In genomic region chr1:227298532-227299174, GRCh38 we compare ENCODE assay signal across 16 cellular contexts. TPM values are rescaled to one million over a fixed set of nuclear protein-coding genes. Genes with fewer than 3 reads are reported as not detected.
DNase-seq lines count a peak whose midpoint lies in the region; ATAC-seq, FAIRE-seq and TF ChIP-seq lines count a peak whose summit lies in the region.
"Had no signal": no experiment of that assay in that cellular context is flagged by ENCODE, and none has a peak within 500 bp of the region (broad histone marks: within the 10 kb centered on the region; RNA-seq: fewer than 3 reads in every experiment).

No MANE protein-coding gene starts in this region.

- no peaks in the 10 kb centered on the region for H3K9me3 ChIP-seq in CD8-positive, alpha-beta memory T cell (ENCODE audit: low read length)
- no peaks in the 10 kb centered on the region for H3K9me3 ChIP-seq in RWPE2 (ENCODE audit: severe bottlenecking)
- no peaks in the 10 kb centered on the region for H3K9me3 ChIP-seq in pancreas

- H3K27me3 ChIP-seq in CD8-positive, alpha-beta memory T cell (ENCODE audit: insufficient read depth, low read length, poor library complexity, severe bottlenecking): no peaks in the 10 kb centered on the region
- no peaks in the 10 kb centered on the region for H3K27me3 ChIP-seq in RWPE2 (ENCODE audit: insufficient read depth, poor library complexity, severe bottlenecking)
- H3K27me3 ChIP-seq in pancreas: no peaks in the 10 kb centered on the region
- H3K27me3 ChIP-seq: BLaER1 treated with 17β-estradiol and CSF1 and Interleukin-3, amounts not matched to agents 10 nM and 100 nM had no signal

- 67 to 70% methylated on average over 2 of the region's 2 CpGs for WGBS in pancreas, 2 donors

- POLR2A ChIA-PET in CD8-positive, alpha-beta memory T cell (lab: Charles Lee): no interaction called here
- POLR2A ChIA-PET in activated CD4-positive, alpha-beta T cell treated with anti-CD3 and anti-CD28 coated beads, Interleukin-2, amount 10 ng/mL, durations not matched to agents 7 days and 5 days (lab: Charles Lee): no interaction called here
- POLR2A ChIA-PET in activated CD4-positive, alpha-beta memory T cell treated with anti-CD3 and anti-CD28 coated beads, Interleukin-2, amount 10 ng/mL, durations not matched to agents 7 days and 5 days (lab: Charles Lee): no interaction called here

- ATAC-seq in RWPE2 (ENCODE audit: low read depth) (no peak), pancreas (peak in 3 of 4 donors; percentile 14 to 38 (median 29))
- ATAC-seq: naive thymus-derived CD8-positive, alpha-beta T cell had no signal

- no peaks in the 10 kb centered on the region for H3K4me1 ChIP-seq in CD8-positive, alpha-beta memory T cell (ENCODE audit: insufficient read depth, low read length)
- peaks cover 15% of the 10 kb centered on the region for H3K4me1 ChIP-seq in RWPE2 (ENCODE audit: insufficient read depth, poor library complexity, severe bottlenecking)
- H3K4me1 ChIP-seq in pancreas: peaks cover 3 to 19% (median 17%) of the 10 kb centered on the region in 3 donors

- no peak for FAIRE-seq in pancreas (lab: Jason Lieb, UNC)
- FAIRE-seq: H1 had no signal

- peaks cover 0 to 6% (median 2%) of the 10 kb centered on the region in 5 donors for H3K9me3 Mint-ChIP-seq in CD8-positive, alpha-beta memory T cell
- H3K9me3 Mint-ChIP-seq in activated CD4-positive, alpha-beta T cell treated with anti-CD3 and anti-CD28 coated beads, Interleukin-2, amount 10 ng/mL, durations not matched to agents 7 days and 5 days: no peaks in the 10 kb centered on the region
- no peaks in the 10 kb centered on the region for H3K9me3 Mint-ChIP-seq in activated CD4-positive, alpha-beta memory T cell treated with anti-CD3 and anti-CD28 coated beads, Interleukin-2, amount 10 ng/mL, durations not matched to agents 7 days and 5 days
- H3K9me3 Mint-ChIP-seq: endodermal cell had no signal

- intact Hi-C loops in pancreas (cut with DNase I): no loop called here

- H3K36me3 Mint-ChIP-seq in CD8-positive, alpha-beta memory T cell: no peaks in the 10 kb centered on the region
- no peaks in the 10 kb centered on the region for H3K36me3 Mint-ChIP-seq in activated CD4-positive, alpha-beta T cell treated with anti-CD3 and anti-CD28 coated beads, Interleukin-2, amount 10 ng/mL, durations not matched to agents 7 days and 5 days (ENCODE audit: low read depth)
- no peaks in the 10 kb centered on the region for H3K36me3 Mint-ChIP-seq in activated CD4-positive, alpha-beta memory T cell treated with anti-CD3 and anti-CD28 coated beads, Interleukin-2, amount 10 ng/mL, durations not matched to agents 7 days and 5 days (ENCODE audit: low read depth)
- H3K36me3 Mint-ChIP-seq: naive thymus-derived CD8-positive, alpha-beta T cell had no signal

- peaks cover 12 to 26% of the 10 kb centered on the region in 2 donors for H3K27me3 Mint-ChIP-seq in CD8-positive, alpha-beta memory T cell
- H3K27me3 Mint-ChIP-seq in activated CD4-positive, alpha-beta T cell treated with anti-CD3 and anti-CD28 coated beads, Interleukin-2, amount 10 ng/mL, durations not matched to agents 7 days and 5 days: peaks cover 8% of the 10 kb centered on the region
- H3K27me3 Mint-ChIP-seq in activated CD4-positive, alpha-beta memory T cell treated with anti-CD3 and anti-CD28 coated beads, Interleukin-2, amount 10 ng/mL, durations not matched to agents 7 days and 5 days: peaks cover 13% of the 10 kb centered on the region

- no peak for DNase-seq in CD8-positive, alpha-beta memory T cell
- DNase-seq in RWPE2 (ENCODE audit: low spot score) (no peak), epithelial cell of prostate (ENCODE audit: low read depth, low spot score) (no peak), pancreas (no peak)
- DNase-seq in activated CD4-positive, alpha-beta T cell treated with anti-CD3 and anti-CD28 coated beads, Interleukin-2, amount 10 ng/mL, durations not matched to agents 7 days and 5 days: no peak
- no peak for DNase-seq in activated CD4-positive, alpha-beta T cell treated with anti-CD3 and anti-CD28 coated beads for 4 hours
- no peak for DNase-seq in activated CD4-positive, alpha-beta memory T cell treated with anti-CD3 and anti-CD28 coated beads, Interleukin-2, amount 10 ng/mL, durations not matched to agents 7 days and 5 days
- DNase-seq in stimulated activated CD4-positive, alpha-beta T cell treated with anti-CD3 and anti-CD28 coated beads, Interleukin-4, amount 100 ng/mL, for 1 hour: no peak
- DNase-seq: amygdala; endodermal cell; MV-4-11; naive thymus-derived CD8-positive, alpha-beta T cell; NCI-H345 had no signal

- H3K4me1 Mint-ChIP-seq in CD8-positive, alpha-beta memory T cell: no peaks in the 10 kb centered on the region
- no peaks in the 10 kb centered on the region for H3K4me1 Mint-ChIP-seq in activated CD4-positive, alpha-beta T cell treated with anti-CD3 and anti-CD28 coated beads, Interleukin-2, amount 10 ng/mL, durations not matched to agents 7 days and 5 days
- no peaks in the 10 kb centered on the region for H3K4me1 Mint-ChIP-seq in activated CD4-positive, alpha-beta memory T cell treated with anti-CD3 and anti-CD28 coated beads, Interleukin-2, amount 10 ng/mL, durations not matched to agents 7 days and 5 days
- H3K4me1 Mint-ChIP-seq: naive thymus-derived CD8-positive, alpha-beta T cell had no signal

- H3K4me3 ChIP-seq in CD8-positive, alpha-beta memory T cell (ENCODE audit: low read length): no peak overlapping the region
- H3K4me3 ChIP-seq in RWPE2 (ENCODE audit: severe bottlenecking) (no peak overlapping the region), pancreas (no peak overlapping the region)
- H3K4me3 ChIP-seq: BLaER1 treated with 17β-estradiol and CSF1 and Interleukin-3, amounts not matched to agents 10 nM and 100 nM; skin epidermis had no signal

- H3K36me3 ChIP-seq in CD8-positive, alpha-beta memory T cell (ENCODE audit: insufficient read depth, low read length): no peaks in the 10 kb centered on the region
- H3K36me3 ChIP-seq in RWPE2 (ENCODE audit: low read depth) (no peaks in the 10 kb centered on the region), pancreas (no peaks in the 10 kb centered on the region)
- H3K36me3 ChIP-seq: BLaER1 treated with 17β-estradiol and CSF1 and Interleukin-3, amounts not matched to agents 10 nM and 100 nM had no signal

- CTCF ChIA-PET in CD8-positive, alpha-beta memory T cell (lab: Charles Lee): no interaction called here
- CTCF ChIA-PET in activated CD4-positive, alpha-beta T cell treated with anti-CD3 and anti-CD28 coated beads, Interleukin-2, amount 10 ng/mL, durations not matched to agents 7 days and 5 days (lab: Charles Lee): interaction anchor here (0.7 to 1.1 kb wide), 2 partner anchors 12 to 114 kb away, joined by 3 read pairs; no protein-coding TSS in a partner anchor
- CTCF ChIA-PET in activated CD4-positive, alpha-beta memory T cell treated with anti-CD3 and anti-CD28 coated beads, Interleukin-2, amount 10 ng/mL, durations not matched to agents 7 days and 5 days (lab: Charles Lee): no interaction called here

- peak overlapping the region; percentile 49 for H3K27ac ChIP-seq in CD8-positive, alpha-beta memory T cell (ENCODE audit: low read depth, low read length)
- peak overlapping the region; percentile 41 for H3K27ac ChIP-seq in RWPE2 (ENCODE audit: poor library complexity, severe bottlenecking)
- H3K27ac ChIP-seq in epithelial cell of prostate: peak overlapping the region; percentile 79
- peak overlapping the region in 2 of 4 donors; percentile 30 to 74 for H3K27ac ChIP-seq in pancreas
- H3K27ac ChIP-seq: BLaER1 treated with 17β-estradiol and CSF1 and Interleukin-3, amounts not matched to agents 10 nM and 100 nM had no signal

- no peak overlapping the region for H3K27ac Mint-ChIP-seq in CD8-positive, alpha-beta memory T cell
- no peak overlapping the region for H3K27ac Mint-ChIP-seq in activated CD4-positive, alpha-beta T cell treated with anti-CD3 and anti-CD28 coated beads, Interleukin-2, amount 10 ng/mL, durations not matched to agents 7 days and 5 days
- no peak overlapping the region for H3K27ac Mint-ChIP-seq in activated CD4-positive, alpha-beta memory T cell treated with anti-CD3 and anti-CD28 coated beads, Interleukin-2, amount 10 ng/mL, durations not matched to agents 7 days and 5 days
- H3K27ac Mint-ChIP-seq: endodermal cell had no signal

- no peak overlapping the region for H3K4me3 Mint-ChIP-seq in CD8-positive, alpha-beta memory T cell
- no peak overlapping the region for H3K4me3 Mint-ChIP-seq in activated CD4-positive, alpha-beta T cell treated with anti-CD3 and anti-CD28 coated beads, Interleukin-2, amount 10 ng/mL, durations not matched to agents 7 days and 5 days
- no peak overlapping the region for H3K4me3 Mint-ChIP-seq in activated CD4-positive, alpha-beta memory T cell treated with anti-CD3 and anti-CD28 coated beads, Interleukin-2, amount 10 ng/mL, durations not matched to agents 7 days and 5 days
- H3K4me3 Mint-ChIP-seq: endodermal cell; naive thymus-derived CD8-positive, alpha-beta T cell had no signal

- TF ChIP-seq CTCF in RWPE2 (IDR thresholded peaks at IDR 0.05; ENCODE audit: poor library complexity, severe bottlenecking) (no peak), pancreas (IDR thresholded peaks at IDR 0.05) (no peak)

RNA-seq across cellular contexts. Expression of gene CDC42BPA, which starts 19.6 kb away (rescaled TPM):
- under 1 TPM; 0.42 to 0.72 TPM for total RNA-seq in CD8-positive, alpha-beta memory T cell
- polyA plus RNA-seq in CD8-positive, alpha-beta memory T cell: 0.44 TPM
- 10 to 100 TPM; 11.9 to 22.5 (median 17.1) TPM for total RNA-seq in pancreas
- polyA plus RNA-seq in pancreas: 10 to 100 TPM in 1 of 2 donors, 1 to 10 TPM in 1; 5.3 to 10.3 TPM
- total RNA-seq in activated CD4-positive, alpha-beta T cell treated with anti-CD3 and anti-CD28 coated beads, Interleukin-2, amount 10 ng/mL, durations not matched to agents 7 days and 5 days: 1 to 10 TPM; 3.6 to 3.8 TPM
- total RNA-seq in activated CD4-positive, alpha-beta memory T cell treated with anti-CD3 and anti-CD28 coated beads, Interleukin-2, amount 10 ng/mL, durations not matched to agents 7 days and 5 days: 1 to 10 TPM; 3.1 TPM
